18 cellular contexts compared by ENCODE assay signal in genomic region chr21:25772680-25773079, GRCh38. TPM values are rescaled to one million over a fixed set of nuclear protein-coding genes. Genes with fewer than 3 reads are reported as not detected.
DNase-seq lines count a peak whose midpoint lies in the region; ATAC-seq and TF ChIP-seq lines count a peak whose summit lies in the region.
"Had no signal": no experiment of that assay in that cellular context is flagged by ENCODE, and none has a peak within 500 bp of the region (broad histone marks: within the 10 kb centered on the region; RNA-seq: fewer than 3 reads in every experiment).

No MANE protein-coding gene starts in this region.

- no peak for TF ChIP-seq CTCF in CD14-positive monocyte (IDR thresholded peaks at IDR 0.05)

- no peaks in the 10 kb centered on the region for H3K27me3 Mint-ChIP-seq in CD14-positive monocyte (ENCODE audit: low read depth in 3 of 3)

- no peak for ATAC-seq in GM19463 (IDR thresholded peaks at IDR 0.05; ENCODE audit: unreplicated experiment)
- ATAC-seq in HG03460 (IDR thresholded peaks at IDR 0.05; ENCODE audit: unreplicated experiment): no peak
- ATAC-seq: activated naive CD4-positive, alpha-beta T cell treated with anti-CD3 and anti-CD28 coated beads, Interleukin-2, amount 50 U/mL, for 72 hours; left lung; right cardiac atrium had no signal

- intact Hi-C loops in CD14-positive monocyte (cut with micrococcal nuclease): no loop called here

- peaks cover 12% of the 10 kb centered on the region for H3K4me1 Mint-ChIP-seq in CD14-positive monocyte
- H3K4me1 Mint-ChIP-seq: nephron progenitor cell had no signal

- peak overlapping the region; percentile 62 to 76 for H3K4me3 Mint-ChIP-seq in CD14-positive monocyte
- H3K4me3 Mint-ChIP-seq: nephron progenitor cell had no signal

- H3K36me3 Mint-ChIP-seq in CD14-positive monocyte: peaks cover 13 to 21% of the 10 kb centered on the region in 2 donors
- H3K36me3 Mint-ChIP-seq: activated naive CD4-positive, alpha-beta T cell treated with anti-CD3 and anti-CD28 coated beads, Interleukin-2, amount 50 U/mL, for 72 hours had no signal

- peaks cover 0 to 3% (median 0%) of the 10 kb centered on the region in 7 donors for H3K9me3 Mint-ChIP-seq in CD14-positive monocyte
- H3K9me3 Mint-ChIP-seq: activated naive CD4-positive, alpha-beta T cell treated with anti-CD3 and anti-CD28 coated beads, Interleukin-2, amount 50 U/mL, for 72 hours; nephron progenitor cell had no signal

- DNase-seq in CD14-positive monocyte (ENCODE audit: low spot score): no peak
- DNase-seq in Kasumi-1 (lab: John Stamatoyannopoulos, UW): peak; percentile 7 to 36
- peak; percentile 17 for DNase-seq in SKM-1 treated with dmso at 0.1 percent for 144 hours (lab: John Stamatoyannopoulos, UW; ENCODE audit: unreplicated experiment)
- DNase-seq in fibroblast of the conjunctiva (ENCODE audit: low read depth): peak; percentile 2
- no peak for DNase-seq in NK-92 treated with Interleukin-12 subunit alpha and Interleukin-12 subunit beta, amount 100 ng/mL, for 24 hours (lab: John Stamatoyannopoulos, UW)
- no peak for DNase-seq in activated CD4-positive, CD25-positive, alpha-beta regulatory T cell (lab: John Stamatoyannopoulos, UW)
- DNase-seq: BE2C; cerebellar nuclear complex; erythroblast; hypothalamus; left lung; nephron progenitor cell; right cardiac atrium; stimulated activated CD4-positive, alpha-beta T cell treated with anti-CD3 and anti-CD28 coated beads, Interleukin-2, amount 100 ng/mL, for 48 hours; T1000 had no signal

- peak overlapping the region; percentile 65 to 90 (median 81) for H3K27ac Mint-ChIP-seq in CD14-positive monocyte
- H3K27ac Mint-ChIP-seq: activated naive CD4-positive, alpha-beta T cell treated with anti-CD3 and anti-CD28 coated beads, Interleukin-2, amount 50 U/mL, for 72 hours; nephron progenitor cell had no signal

RNA-seq across cellular contexts. Expression of gene GABPA, which starts 37.9 kb away (rescaled TPM):
- polyA plus RNA-seq in CD14-positive monocyte: 10 to 100 TPM; 12.9 to 20.1 TPM

RNA-seq across cellular contexts. Expression of gene ATP5PF, which starts 38.0 kb away (rescaled TPM):
- 100 to 1,000 TPM; 340 to 360 TPM for polyA plus RNA-seq in CD14-positive monocyte

Comparison
In these comparisons a context has a peak if more than half of its experiments do, and no peak if none do; other contexts are left out.
1. DNase-seq: peak in Kasumi-1 (2 of 2), SKM-1 treated with dmso at 0.1 percent for 144 hours (single experiment) and fibroblast of the conjunctiva (single experiment); none in CD14-positive monocyte (single experiment), NK-92 treated with Interleukin-12 subunit alpha and Interleukin-12 subunit beta, amount 100 ng/mL, for 24 hours (single experiment) and activated CD4-positive, CD25-positive, alpha-beta regulatory T cell (0 of 4).